ENCODE assay signal across 8 cellular contexts in genomic region chr15:56917652-56918045, GRCh38. TPM values are rescaled to one million over a fixed set of nuclear protein-coding genes. Genes with fewer than 3 reads are reported as not detected.
A peak's percentile ranks its signal among the peaks of the same experiment; 100 is the strongest.
DNase-seq lines count a peak whose midpoint lies in the region; ATAC-seq and TF ChIP-seq lines count a peak whose summit lies in the region.

No MANE protein-coding gene starts in this region.

- TF ChIP-seq POLR2A in gastrocnemius medialis (IDR thresholded peaks at IDR 0.05), result no peak

- H3K18ac ChIP-seq in H9 (ENCODE audit: insufficient read length, low read depth, low read length), result peak overlapping the region; percentile 92

- H3K27me3 Mint-ChIP-seq in H9 (ENCODE audit: low read depth), result peaks cover 2% of the 10 kb centered on the region; the same call in 1 of the 2 replicates

- H2AK5ac ChIP-seq in H9 (ENCODE audit: insufficient read length, low read length), result no peak overlapping the region

- H3K4me3 Mint-ChIP-seq in H9, result peak overlapping the region; percentile 83 to 87

- H3K9me3 Mint-ChIP-seq in H9, result peaks cover 11 to 13% of the 10 kb centered on the region in 2 experiments
- no peaks in the 10 kb centered on the region for H3K9me3 Mint-ChIP-seq in activated naive CD4-positive, alpha-beta T cell treated with anti-CD3 and anti-CD28 coated beads, Interleukin-2, amount 50 U/mL, for 72 hours

- intact Hi-C loops in gastrocnemius medialis (cut with DNase I; ENCODE audit: low total_unique reads), result loop anchor here (1.0 to 5.0 kb wide), 5 partner anchors 30 to 389 kb away; partner anchors contain the start of gene ZNF280D

- H3K4me3 ChIP-seq in AG04450 (ENCODE audit: low read depth, low read length) (peak overlapping the region; percentile 87), right atrium auricular region (peak overlapping the region; percentile 81 to 100), gastrocnemius medialis (peak overlapping the region; percentile 83 to 91 (median 87))

- no peaks in the 10 kb centered on the region for H3K79me1 ChIP-seq in H9 (ENCODE audit: insufficient read depth, low read depth, low read length, poor library complexity, severe bottlenecking)

- H3K14ac ChIP-seq in H9 (ENCODE audit: insufficient read depth, low read length), result peak overlapping the region; percentile 97

- no peak overlapping the region for H4K91ac ChIP-seq in H9 (ENCODE audit: insufficient read length, low read depth, low read length)

- no peak for DNase-seq in AG04450 (ENCODE audit: low read depth, low spot score)
- DNase-seq in H9, result no peak
- DNase-seq in activated naive CD4-positive, alpha-beta T cell treated with anti-CD3 and anti-CD28 coated beads, Interleukin-2, amount 50 U/mL, for 72 hours (ENCODE audit: low spot score in 2 of 2), result no peak
- no peak for DNase-seq in right atrium auricular region (ENCODE audit: low spot score)
- no peak for DNase-seq in gastrocnemius medialis
- DNase-seq in COLO668 (lab: John Stamatoyannopoulos, UW; ENCODE audit: unreplicated experiment), result no peak
- DNase-seq in NCI-H510A treated with DMSO at 0.1 percent for 48 hours (lab: John Stamatoyannopoulos, UW), result no peak

- ATAC-seq in activated naive CD4-positive, alpha-beta T cell treated with anti-CD3 and anti-CD28 coated beads, Interleukin-2, amount 50 U/mL, for 72 hours, result peak in 1 of 2 donors; percentile 6
- peak in 1 of 2 donors; percentile 15 for ATAC-seq in gastrocnemius medialis
- ATAC-seq in HG03457 (IDR thresholded peaks at IDR 0.05; ENCODE audit: unreplicated experiment), result no peak

- POLR2A ChIA-PET in AG04450 (lab: Yijun Ruan, JAX), result interaction anchor here (0.6 to 2.0 kb wide), 6 partner anchors 20 to 301 kb away, joined by 3 to 27 read pairs (median 3); no protein-coding TSS in a partner anchor

- H3K23ac ChIP-seq in H9 (ENCODE audit: insufficient read length, low read depth, low read length), result no peak overlapping the region

- H2BK120ac ChIP-seq in H9 (ENCODE audit: low read depth, low read length, poor library complexity, severe bottlenecking), result no peak overlapping the region

- no CpG with 5 or more reads among the region's 9 CpGs for WGBS in H9 (ENCODE audit: extremely low coverage, insufficient read length, low lambda C conversion rate)

- H2BK15ac ChIP-seq in H9 (ENCODE audit: low read depth, low read length), result no peak overlapping the region

- peak overlapping the region; percentile 74 for H4K5ac ChIP-seq in H9 (ENCODE audit: insufficient read length, low read depth, low read length)

- H2BK20ac ChIP-seq in H9 (ENCODE audit: low read depth, low read length, poor library complexity, severe bottlenecking), result no peak overlapping the region

- H3K4me2 ChIP-seq in H9 (ENCODE audit: insufficient read depth, insufficient read length, low read length), result peak overlapping the region; percentile 90

- H4K8ac ChIP-seq in H9 (replicated peaks; ENCODE audit: insufficient read length, low read depth, low read length), result peak overlapping the region; percentile 71

- CTCF ChIA-PET in AG04450 (lab: Charles Lee), result interaction anchor here (0.6 to 1.0 kb wide), 8 partner anchors 10 to 1045 kb away, joined by 3 to 5 read pairs (median 3); no protein-coding TSS in a partner anchor

- no peak overlapping the region for H3K56ac ChIP-seq in H9 (ENCODE audit: insufficient read length, low read depth, low read length)

- peaks cover 25 to 26% of the 10 kb centered on the region in 2 experiments for H3K4me1 Mint-ChIP-seq in H9

- in situ Hi-C loops in gastrocnemius medialis (cut with MboI; ENCODE audit: low sequenced_read_pairs in 4 of 4), result loop anchor here (25.0 kb wide), 2 partner anchors 220 to 395 kb away; no protein-coding TSS in a partner anchor

- no peak overlapping the region for H2AFZ ChIP-seq in H9 (ENCODE audit: low read length)

- no peak overlapping the region for H3T11ph ChIP-seq in H9 (ENCODE audit: low read length)

- H3K79me2 ChIP-seq in H9 (ENCODE audit: insufficient read depth, low read length), result peaks cover 4% of the 10 kb centered on the region; the same call in 1 of the 2 replicates

- H3K4me1 ChIP-seq in H9 (ENCODE audit: insufficient read depth, low read length) (no peaks in the 10 kb centered on the region; the same call in 1 of the 2 replicates), right atrium auricular region (peaks cover 0 to 53% of the 10 kb centered on the region in 2 donors), gastrocnemius medialis (peaks cover 35 to 39% of the 10 kb centered on the region in 2 donors)

- H3K27me3 ChIP-seq in AG04450 (ENCODE audit: control insufficient read depth, insufficient read depth, low read length) (no peaks in the 10 kb centered on the region), H9 (ENCODE audit: insufficient read depth, low read length) (no peaks in the 10 kb centered on the region), right atrium auricular region (no peaks in the 10 kb centered on the region), gastrocnemius medialis (no peaks in the 10 kb centered on the region)

- H3K27ac Mint-ChIP-seq in H9, result no peak overlapping the region; a peak in 1 of 7 replicates
- peak overlapping the region; percentile 44 to 87 for H3K27ac Mint-ChIP-seq in activated naive CD4-positive, alpha-beta T cell treated with anti-CD3 and anti-CD28 coated beads, Interleukin-2, amount 50 U/mL, for 72 hours

- H3K23me2 ChIP-seq in H9 (ENCODE audit: insufficient read length, low read depth, low read length, poor library complexity, severe bottlenecking), result peaks cover 13% of the 10 kb centered on the region

- H3K9ac ChIP-seq in H9 (ENCODE audit: extremely low read depth, insufficient read length, low read length), result peak overlapping the region; percentile 84

- no peak overlapping the region for H2BK5ac ChIP-seq in H9 (ENCODE audit: insufficient read length, low read length)

- peaks cover 3% of the 10 kb centered on the region; the same call in 1 of the 2 replicates for H3K9me3 ChIP-seq in AG04450 (ENCODE audit: control insufficient read depth, insufficient read depth, low read length)
- no peaks in the 10 kb centered on the region for H3K9me3 ChIP-seq in H9 (ENCODE audit: control insufficient read depth, low read depth, low read length)
- H3K9me3 ChIP-seq in right atrium auricular region, result no peaks in the 10 kb centered on the region
- no peaks in the 10 kb centered on the region for H3K9me3 ChIP-seq in gastrocnemius medialis

- H3K4ac ChIP-seq in H9 (ENCODE audit: low read depth, low read length), result no peak overlapping the region

- H4K20me1 ChIP-seq in H9 (ENCODE audit: control insufficient read depth, insufficient read depth, insufficient read length), result no peaks in the 10 kb centered on the region

- no peak overlapping the region for H2BK12ac ChIP-seq in H9 (ENCODE audit: insufficient read length, low read depth, low read length)

- no peak for TF ChIP-seq CTCF in AG04450 (IDR thresholded peaks at IDR 0.05; ENCODE audit: low read depth, low read length)
- TF ChIP-seq CTCF in H9 (conservative IDR thresholded peaks at IDR 0.05), result no peak
- no peak for TF ChIP-seq CTCF in right atrium auricular region (IDR thresholded peaks at IDR 0.05)
- no peak for TF ChIP-seq CTCF in gastrocnemius medialis (IDR thresholded peaks at IDR 0.05 in 4 of 5, conservative IDR thresholded peaks at IDR 0.05 in 1 of 5)

- H3K36me3 ChIP-seq in right atrium auricular region, result no peaks in the 10 kb centered on the region
- H3K36me3 ChIP-seq in gastrocnemius medialis, result no peaks in the 10 kb centered on the region

- H3K36me3 Mint-ChIP-seq in H9 (ENCODE audit: insufficient read depth in 1 of 3, low read depth in 3 of 3), result peaks cover 18 to 35% (median 30%) of the 10 kb centered on the region in 3 experiments
- H3K36me3 Mint-ChIP-seq in activated naive CD4-positive, alpha-beta T cell treated with anti-CD3 and anti-CD28 coated beads, Interleukin-2, amount 50 U/mL, for 72 hours, result peaks cover 6 to 22% of the 10 kb centered on the region in 2 donors

- H3K27ac ChIP-seq in AG04450 (ENCODE audit: low read depth, low read length) (no peak overlapping the region), H9 (ENCODE audit: insufficient read length, low read depth, low read length) (no peak overlapping the region), right atrium auricular region (peak overlapping the region; percentile 94 to 98), gastrocnemius medialis (peak overlapping the region; percentile 90 to 94 (median 92))

RNA-seq across cellular contexts. Expression of gene TCF12, which starts 0.8 kb away (rescaled TPM):
- polyA plus RNA-seq in AG04450 (2011; rRNA removed), result 410 and 447 TPM in 2 replicates
- polyA minus RNA-seq in AG04450 (2011; rRNA and poly(A)+ RNA removed), result 637 and 703 TPM in 2 replicates
- total RNA-seq in H9 (2021), result 76.7 and 78.5 TPM in 2 replicates
- 10 to 100 TPM; 44.9 to 55.5 TPM for total RNA-seq in activated naive CD4-positive, alpha-beta T cell treated with anti-CD3 and anti-CD28 coated beads, Interleukin-2, amount 50 U/mL, for 72 hours
- 10 to 100 TPM; 35.2 to 40.0 TPM for total RNA-seq in right atrium auricular region
- 10 to 100 TPM; 34.9 to 63.0 (median 51.4) TPM for total RNA-seq in gastrocnemius medialis

Comparison
In these comparisons a context has a peak if more than half of its experiments do, and no peak if none do; other contexts are left out.
1. H3K27ac ChIP-seq: peak in right atrium auricular region (2 of 2) and gastrocnemius medialis (4 of 4); none in AG04450 (single experiment) and H9 (single experiment).
2. H3K27ac Mint-ChIP-seq: peak in activated naive CD4-positive, alpha-beta T cell treated with anti-CD3 and anti-CD28 coated beads, Interleukin-2, amount 50 U/mL, for 72 hours (2 of 2); none in H9 (0 of 3).
3. Peak in every context shown above with its lines, with median percentiles within 50 percentile points of each other: H3K4me3 ChIP-seq.